ENCODE assay signal across 14 cellular contexts in genomic region chr14:102943979-102944378, GRCh38. TPM values are rescaled to one million over a fixed set of nuclear protein-coding genes. Genes with fewer than 3 reads are reported as not detected.
DNase-seq lines count a peak whose midpoint lies in the region; ATAC-seq, FAIRE-seq and TF ChIP-seq lines count a peak whose summit lies in the region.
"Had no signal": no experiment of that assay in that cellular context is flagged by ENCODE, and none has a peak within 500 bp of the region (broad histone marks: within the 10 kb centered on the region; RNA-seq: fewer than 3 reads in every experiment).

No MANE protein-coding gene starts in this region.

- H3K9me3 ChIP-seq in breast epithelium (no peaks in the 10 kb centered on the region), Panc1 (ENCODE audit: control insufficient read depth, insufficient read depth, low read depth, low read length) (no peaks in the 10 kb centered on the region), kidney (ENCODE audit: control insufficient read depth in 1 of 2, low read length in 2 of 2) (no peaks in the 10 kb centered on the region), ovary (no peaks in the 10 kb centered on the region)
- H3K9me3 ChIP-seq: BLaER1 treated with 17β-estradiol and CSF1 and Interleukin-3, amounts not matched to agents 10 nM and 100 nM had no signal

- DNase-seq in MCF 10A (ENCODE audit: unreplicated experiment): no peak
- DNase-seq in breast epithelium (ENCODE audit: low spot score in 2 of 2): no peak
- DNase-seq in Panc1 (ENCODE audit: low read depth, low spot score): no peak
- DNase-seq in kidney: peak; percentile 53
- DNase-seq in ovary: no peak
- DNase-seq in GM10266 (ENCODE audit: extremely low spot score): no peak
- no peak for DNase-seq in activated T-cell treated with anti-CD3 and anti-CD28 coated beads, Interleukin-2, amount 50 U/mL, for 1 hour
- DNase-seq: 8988T; ACHN; CD4-positive, CD25-positive, alpha-beta regulatory T cell; DMS53; GF-D8 had no signal

- intact Hi-C loops in MCF 10A (cut with micrococcal nuclease) (no loop called here), breast epithelium (cut with DNase I; ENCODE audit: low total_unique reads) (no loop called here), Panc1 (cut with micrococcal nuclease; ENCODE audit: unreplicated experiment) (no loop called here), kidney (cut with DNase I) (no loop called here), ovary (cut with DNase I) (no loop called here)

- H3K4me3 ChIP-seq in breast epithelium (no peak overlapping the region), Panc1 (ENCODE audit: low read depth in 2 of 2, low read length in 2 of 2) (no peak overlapping the region), kidney (ENCODE audit: low read length in 2 of 2) (no peak overlapping the region), ovary (no peak overlapping the region)
- H3K4me3 ChIP-seq: BLaER1 treated with 17β-estradiol and CSF1 and Interleukin-3, amounts not matched to agents 10 nM and 100 nM had no signal

- peaks cover 15% of the 10 kb centered on the region for H3K4me1 Mint-ChIP-seq in MCF 10A (ENCODE audit: insufficient read depth, unreplicated experiment)

- no peaks in the 10 kb centered on the region for H3K9me3 Mint-ChIP-seq in MCF 10A (ENCODE audit: unreplicated experiment)
- H3K9me3 Mint-ChIP-seq: CD4-positive, CD25-positive, alpha-beta regulatory T cell had no signal

- CTCF ChIA-PET in MCF 10A (lab: Yijun Ruan, JAX) (no interaction called here), Panc1 (lab: Charles Lee) (no interaction called here)

- H3K27me3 ChIP-seq in breast epithelium: no peaks in the 10 kb centered on the region
- H3K27me3 ChIP-seq in Panc1 (ENCODE audit: control insufficient read depth, insufficient read depth, low read length): no peaks in the 10 kb centered on the region
- no peaks in the 10 kb centered on the region for H3K27me3 ChIP-seq in ovary
- H3K27me3 ChIP-seq: BLaER1 treated with 17β-estradiol and CSF1 and Interleukin-3, amounts not matched to agents 10 nM and 100 nM had no signal

- in situ Hi-C loops in Panc1 (cut with HindIII; ENCODE audit: low pct_unique_long_range_greater_than_20kb, low sequenced_read_pairs): no loop called here

- WGBS in ovary, 3 donors: 93 to 95% (median 93%) methylated on average over 15 of the region's 15 CpGs

- ATAC-seq in Panc1: no peak

- H3K9ac ChIP-seq in kidney (ENCODE audit: low read length in 2 of 2): no peak overlapping the region
- H3K9ac ChIP-seq: BLaER1 treated with 17β-estradiol and CSF1 and Interleukin-3, amounts not matched to agents 10 nM and 100 nM had no signal

- POLR2A ChIA-PET in MCF 10A (lab: Yijun Ruan, JAX): no interaction called here
- POLR2A ChIA-PET in Panc1 (lab: Charles Lee): interaction anchor here (0.6 kb wide), 1 partner anchor 161 kb away, joined by 3 read pairs; no protein-coding TSS in a partner anchor

- H3K27ac ChIP-seq in breast epithelium (no peak overlapping the region), Panc1 (ENCODE audit: low read length) (no peak overlapping the region), kidney (ENCODE audit: low read depth in 2 of 2, low read length in 2 of 2) (no peak overlapping the region), ovary (no peak overlapping the region)
- H3K27ac ChIP-seq: BLaER1 treated with 17β-estradiol and CSF1 and Interleukin-3, amounts not matched to agents 10 nM and 100 nM had no signal

- peaks cover 18% of the 10 kb centered on the region for H3K36me3 ChIP-seq in breast epithelium
- H3K36me3 ChIP-seq in Panc1 (ENCODE audit: control insufficient read depth, insufficient read depth, low read length): 0 out of 2 replicates have a peak, but pooled peaks cover 2% of the 10 kb centered on the region
- H3K36me3 ChIP-seq in kidney (ENCODE audit: control insufficient read depth in 1 of 2, insufficient read depth in 2 of 2, low read length in 2 of 2): peaks cover 41 to 49% of the 10 kb centered on the region in 2 donors
- no peaks in the 10 kb centered on the region for H3K36me3 ChIP-seq in ovary

- H3K4me1 ChIP-seq in breast epithelium: no peaks in the 10 kb centered on the region
- no peaks in the 10 kb centered on the region for H3K4me1 ChIP-seq in Panc1 (ENCODE audit: control insufficient read depth, insufficient read depth, low read length)
- H3K4me1 ChIP-seq in kidney (ENCODE audit: control insufficient read depth in 1 of 2, insufficient read depth in 1 of 2, low read depth in 1 of 2, low read length in 2 of 2): no peaks in the 10 kb centered on the region
- no peaks in the 10 kb centered on the region for H3K4me1 ChIP-seq in ovary (ENCODE audit: insufficient read depth)

- no peak for FAIRE-seq in kidney (lab: Jason Lieb, UNC)

- no peak overlapping the region for H3K4me3 Mint-ChIP-seq in MCF 10A (ENCODE audit: unreplicated experiment)
- H3K4me3 Mint-ChIP-seq: CD4-positive, CD25-positive, alpha-beta regulatory T cell had no signal

- no peaks in the 10 kb centered on the region for H3K27me3 Mint-ChIP-seq in MCF 10A (ENCODE audit: insufficient read depth, unreplicated experiment)
- H3K27me3 Mint-ChIP-seq: CD4-positive, CD25-positive, alpha-beta regulatory T cell had no signal

- TF ChIP-seq CTCF in MCF 10A (IDR thresholded peaks at IDR 0.05; ENCODE audit: unreplicated experiment): no peak
- no peak for TF ChIP-seq CTCF in breast epithelium (IDR thresholded peaks at IDR 0.05)
- TF ChIP-seq CTCF in Panc1 (IDR thresholded peaks at IDR 0.05): no peak
- TF ChIP-seq CTCF in kidney (IDR thresholded peaks at IDR 0.05; ENCODE audit: borderline replicate concordance, extremely low read depth, insufficient read depth): no peak
- no peak for TF ChIP-seq CTCF in ovary (IDR thresholded peaks at IDR 0.05)
- TF ChIP-seq CTCF in GM10266 (IDR thresholded peaks at IDR 0.05; ENCODE audit: control insufficient read depth, insufficient read depth, low read depth, missing control alignments): no peak

- no peak overlapping the region for H3K27ac Mint-ChIP-seq in MCF 10A (ENCODE audit: low read depth, unreplicated experiment)

- BruUV-seq in MCF 10A (replicated peaks; lab: Mats Ljungman, UMichigan) (TSS peak; percentile 42), Panc1 (replicated peaks; lab: Mats Ljungman, UMichigan) (TSS peak; percentile 40)

- TF ChIP-seq EP300 in ovary (IDR thresholded peaks at IDR 0.05): no peak

- peaks cover 84% of the 10 kb centered on the region for H3K36me3 Mint-ChIP-seq in MCF 10A (ENCODE audit: insufficient read depth, unreplicated experiment)

- no peak for TF ChIP-seq POLR2A in breast epithelium (IDR thresholded peaks at IDR 0.05)
- TF ChIP-seq POLR2A in ovary (IDR thresholded peaks at IDR 0.05): no peak

RNA-seq across cellular contexts. Expression of gene AMN, which starts 21.5 kb away (rescaled TPM):
- total RNA-seq in MCF 10A (2022): 0.29 TPM in 1 of 2 replicates, not detected in the other
- under 1 TPM; 0.16 to 0.88 (median 0.66) TPM for total RNA-seq in breast epithelium
- 0.44 TPM for total RNA-seq in Panc1 (2021; ENCODE audit: unreplicated experiment)
- polyA plus RNA-seq in Panc1 (2012; ENCODE audit: insufficient read length): 0.97 TPM
- total RNA-seq in kidney: 58.0 TPM
- polyA plus RNA-seq in kidney (ENCODE audit: insufficient read depth, low read depth, low replicate concordance): 121 TPM
- 1 to 10 TPM in 3 of 7 donors, under 1 TPM in 4; 0.10 to 4.6 (median 0.71) TPM for total RNA-seq in ovary
- polyA plus RNA-seq in ovary: under 1 TPM in 1 of 2 donors, not detected in 1; 0.47 TPM
- total RNA-seq: H4 had no signal

Comparison
In these comparisons a context has a peak if more than half of its experiments do, and no peak if none do; other contexts are left out.
1. RNA of gene AMN, which starts 21.5 kb away (total RNA-seq): 58.0 TPM in kidney (single experiment); 0.10 to 4.6 TPM in ovary, 0.16 to 0.88 TPM in breast epithelium, 0.44 TPM in Panc1 (single experiment) and 0.29 TPM in MCF 10A; every median in the first group is over 10 times any median in the second.